8 cellular contexts compared by ENCODE assay signal in the genomic region with DNA sequence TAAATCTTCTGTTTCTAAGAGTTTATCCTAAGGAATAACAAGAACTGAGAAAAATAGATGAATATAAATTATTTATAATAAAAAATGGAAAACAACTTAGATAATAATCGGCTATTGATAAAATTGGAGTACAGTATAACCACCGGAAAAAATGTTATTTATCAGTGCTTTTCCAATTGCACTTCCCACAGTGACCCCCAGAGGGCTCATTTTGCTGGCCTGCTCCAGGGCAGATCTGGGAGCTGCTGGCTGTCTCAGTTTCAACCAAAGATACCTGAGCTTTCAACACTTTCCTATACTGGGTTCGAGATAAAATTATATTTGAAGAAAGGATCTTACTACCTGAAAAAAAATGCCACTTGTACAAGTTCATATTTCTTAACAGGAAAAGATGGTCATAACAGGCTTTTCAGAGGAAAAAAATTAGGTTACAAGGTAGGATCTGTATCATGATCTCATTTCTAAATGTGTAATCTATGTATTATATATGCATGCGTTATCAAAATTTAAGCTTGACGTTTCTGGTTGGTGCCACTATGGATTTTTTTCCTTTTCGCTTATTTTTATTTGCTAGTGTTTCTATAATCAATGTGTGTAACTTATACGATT.
DNase-seq lines count a peak whose midpoint lies in the region; ATAC-seq and TF ChIP-seq lines count a peak whose summit lies in the region.

No MANE protein-coding gene starts in this region.

- H3K27me3 Mint-ChIP-seq in CD4-positive, alpha-beta memory T cell: no peaks in the 10 kb centered on the region

- peak; percentile 22 to 55 (median 36) for DNase-seq in CD4-positive, alpha-beta memory T cell
- DNase-seq in OCI-M1 (lab: John Stamatoyannopoulos, UW) (peak; percentile 68), foreskin melanocyte (peak; percentile 11), psoas muscle (peak; percentile 18 to 51)
- DNase-seq in activated T-helper 1 cell treated with anti-CD3 and anti-CD28 coated beads, Interleukin-2, amount 50 U/mL, for 16 hours (ENCODE audit: low read depth in 1 of 2, low spot score in 1 of 2): peak; percentile 5 to 23

- H3K4me1 Mint-ChIP-seq in CD4-positive, alpha-beta memory T cell: no peaks in the 10 kb centered on the region

- no peaks in the 10 kb centered on the region for H3K4me1 ChIP-seq in CD4-positive, alpha-beta memory T cell (ENCODE audit: insufficient read depth, low read length)
- no peaks in the 10 kb centered on the region for H3K4me1 ChIP-seq in psoas muscle

- peak; percentile 87 for TF ChIP-seq CTCF in psoas muscle (IDR thresholded peaks at IDR 0.05)

- no peak overlapping the region for H3K27ac Mint-ChIP-seq in CD4-positive, alpha-beta memory T cell

- CTCF ChIA-PET in CD4-positive, alpha-beta memory T cell (lab: Charles Lee; ENCODE audit: partially characterized antibody): interaction anchor here (0.9 to 3.6 kb wide), 7 partner anchors 9 to 709 kb away, joined by 3 to 29 read pairs (median 4); partner anchors contain the start of gene DPY19L1

- H3K36me3 ChIP-seq in CD4-positive, alpha-beta memory T cell (ENCODE audit: insufficient read depth, low read length): no peaks in the 10 kb centered on the region
- no peaks in the 10 kb centered on the region for H3K36me3 ChIP-seq in psoas muscle (ENCODE audit: insufficient read depth in 1 of 2, low read depth in 1 of 2)

- 56 to 62% (median 56%) methylated on average over 7 of the region's 7 CpGs for WGBS in psoas muscle, 3 donors

- ATAC-seq in GM19025 (IDR thresholded peaks at IDR 0.05; ENCODE audit: low read depth, unreplicated experiment) (peak; percentile 67), HG03378 (IDR thresholded peaks at IDR 0.05; ENCODE audit: unreplicated experiment) (peak; percentile 85), psoas muscle (peak in 2 of 4 donors; percentile 42 to 56), HG03280 (IDR thresholded peaks at IDR 0.05; ENCODE audit: unreplicated experiment) (no peak)

- H3K27ac ChIP-seq in CD4-positive, alpha-beta memory T cell (ENCODE audit: low read depth, low read length): no peak overlapping the region
- no peak overlapping the region for H3K27ac ChIP-seq in psoas muscle

- H3K36me3 Mint-ChIP-seq in CD4-positive, alpha-beta memory T cell: no peaks in the 10 kb centered on the region

- intact Hi-C loops in CD4-positive, alpha-beta memory T cell (cut with micrococcal nuclease): loop anchor here (1.0 to 5.0 kb wide), 5 partner anchors 104 to 799 kb away; no protein-coding TSS in a partner anchor
- intact Hi-C loops in psoas muscle (cut with DNase I): loop anchor here (5.0 to 10.0 kb wide), 3 partner anchors 211 to 714 kb away; partner anchors contain the start of gene DPY19L1 (in 1 of the 2)

- POLR2A ChIA-PET in CD4-positive, alpha-beta memory T cell (lab: Charles Lee; ENCODE audit: partially characterized antibody): no interaction called here

- no peak overlapping the region for H3K4me3 ChIP-seq in CD4-positive, alpha-beta memory T cell (ENCODE audit: low read length in 2 of 2)
- H3K4me3 ChIP-seq in psoas muscle: no peak overlapping the region

- H3K4me3 Mint-ChIP-seq in CD4-positive, alpha-beta memory T cell: no peak overlapping the region

- H3K9me3 Mint-ChIP-seq in CD4-positive, alpha-beta memory T cell: peaks cover 0 to 2% (median 0%) of the 10 kb centered on the region in 8 donors

- no peaks in the 10 kb centered on the region for H3K9me3 ChIP-seq in CD4-positive, alpha-beta memory T cell (ENCODE audit: control insufficient read depth in 1 of 2, low read length in 2 of 2)
- H3K9me3 ChIP-seq in psoas muscle: no peaks in the 10 kb centered on the region

- no peaks in the 10 kb centered on the region for H3K27me3 ChIP-seq in CD4-positive, alpha-beta memory T cell (ENCODE audit: insufficient read depth, low read length)
- H3K27me3 ChIP-seq in psoas muscle (ENCODE audit: insufficient read depth in 3 of 3, low read length in 2 of 3): no peaks in the 10 kb centered on the region

Comparison
In these comparisons a context has a peak if more than half of its experiments do, and no peak if none do; other contexts are left out.
1. DNase-seq: peak in every context shown above with its lines; median percentile 68 in OCI-M1; 36 in CD4-positive, alpha-beta memory T cell; 34 in psoas muscle; 14 in activated T-helper 1 cell treated with anti-CD3 and anti-CD28 coated beads, Interleukin-2, amount 50 U/mL, for 16 hours; 11 in foreskin melanocyte.